15 cellular contexts compared by ENCODE assay signal in genomic region chr22:44057411-44057987, GRCh38. TPM values are rescaled to one million over a fixed set of nuclear protein-coding genes. Genes with fewer than 3 reads are reported as not detected.
DNase-seq lines count a peak whose midpoint lies in the region; ATAC-seq and TF ChIP-seq lines count a peak whose summit lies in the region.
"Had no signal": no experiment of that assay in that cellular context is flagged by ENCODE, and none has a peak within 500 bp of the region (broad histone marks: within the 10 kb centered on the region; RNA-seq: fewer than 3 reads in every experiment).

No MANE protein-coding gene starts in this region.

- no peaks in the 10 kb centered on the region for H3K36me3 ChIP-seq in gastrocnemius medialis

- ATAC-seq in Right ventricle myocardium inferior, result peak; percentile 96
- ATAC-seq in right cardiac atrium, result peak; percentile 91 to 95
- peak; percentile 88 to 91 for ATAC-seq in gastrocnemius medialis

- no peaks in the 10 kb centered on the region for H3K9me3 ChIP-seq in right cardiac atrium (ENCODE audit: control insufficient read depth, low read length)
- H3K9me3 ChIP-seq in gastrocnemius medialis, result no peaks in the 10 kb centered on the region

- H3K27ac ChIP-seq in right cardiac atrium (ENCODE audit: low read length), result peak overlapping the region; percentile 86
- H3K27ac ChIP-seq in gastrocnemius medialis, result peak overlapping the region; percentile 87 to 91 (median 89)

- no peak overlapping the region for H3K4me3 ChIP-seq in right cardiac atrium (ENCODE audit: low read length)
- peak overlapping the region; percentile 14 to 36 (median 18) for H3K4me3 ChIP-seq in gastrocnemius medialis

- no peak for TF ChIP-seq CTCF in gastrocnemius medialis (IDR thresholded peaks at IDR 0.05 in 4 of 5, conservative IDR thresholded peaks at IDR 0.05 in 1 of 5)

- DNase-seq in Right ventricle myocardium inferior (ENCODE audit: missing footprints), result peak; percentile 91
- DNase-seq in cardiac septum (ENCODE audit: low spot score), result no peak
- DNase-seq in right cardiac atrium, result peak; percentile 76 to 92 (median 90)
- peak; percentile 84 to 91 for DNase-seq in gastrocnemius medialis
- no peak for DNase-seq in amniotic stem cell (lab: John Stamatoyannopoulos, UW)
- DNase-seq in SW 1271 (lab: John Stamatoyannopoulos, UW), result no peak
- no peak for DNase-seq in NCI-H69 (lab: John Stamatoyannopoulos, UW)
- DNase-seq in middle frontal gyrus (ENCODE audit: extremely low spot score, low spot score), result no peak
- DNase-seq: ACHN; activated CD4-positive, CD25-positive, alpha-beta regulatory T cell treated with anti-CD3 and anti-CD28 coated beads, Interleukin-2, amount 50 U/mL, for 72 hours; activated CD8-positive, alpha-beta memory T cell treated with anti-CD3 and anti-CD28 coated beads, Interleukin-2, amount 50 U/mL, for 48 hours; Calu3; erythroblast; NCI-H1105 treated with DMSO at 0.1 percent for 48 hours; T-helper 1 cell had no signal

- in situ Hi-C loops in gastrocnemius medialis (cut with MboI; ENCODE audit: low sequenced_read_pairs in 4 of 4), result no loop called here

- H3K27me3 ChIP-seq in right cardiac atrium (ENCODE audit: control insufficient read depth, insufficient read depth) (no peaks in the 10 kb centered on the region), gastrocnemius medialis (no peaks in the 10 kb centered on the region)

- intact Hi-C loops in Right ventricle myocardium inferior (cut with DNase I) (loop anchor here (2.0 to 5.0 kb wide), 2 partner anchors 23 to 35 kb away; partner anchors contain the start of gene PARVB), cardiac septum (cut with DNase I) (no loop called here), right cardiac atrium (cut with DNase I) (no loop called here), gastrocnemius medialis (cut with DNase I; ENCODE audit: low total_unique reads) (loop anchor here (2.0 kb wide), 2 partner anchors 25 to 59 kb away; no protein-coding TSS in a partner anchor)

- WGBS in right cardiac atrium, result 41% methylated on average over 10 of the region's 10 CpGs

- peak; percentile 38 to 48 for TF ChIP-seq POLR2A in gastrocnemius medialis (IDR thresholded peaks at IDR 0.05)

- H3K4me1 ChIP-seq in right cardiac atrium (ENCODE audit: control insufficient read depth, insufficient read depth, low read length), result peaks cover 3% of the 10 kb centered on the region
- peaks cover 33 to 44% of the 10 kb centered on the region in 2 donors for H3K4me1 ChIP-seq in gastrocnemius medialis

RNA-seq across cellular contexts. Expression of gene PARVB, which starts 33.4 kb away (rescaled TPM):
- total RNA-seq in Right ventricle myocardium inferior (197 TPM), cardiac septum (98.1 TPM), right cardiac atrium (100 to 1,000 TPM in 2 of 4 donors, 10 to 100 TPM in 2; 85.9 to 124 (median 99.1) TPM), gastrocnemius medialis (100 to 1,000 TPM; 120 to 201 (median 147) TPM)
- polyA plus RNA-seq in right cardiac atrium, result 44.0 TPM

Comparison
In these comparisons a context has a peak if more than half of its experiments do, and no peak if none do; other contexts are left out.
1. DNase-seq: peak in Right ventricle myocardium inferior (single experiment), right cardiac atrium (3 of 3) and gastrocnemius medialis (2 of 2); none in cardiac septum (single experiment), amniotic stem cell (single experiment), SW 1271 (0 of 2), NCI-H69 (single experiment) and middle frontal gyrus (single experiment).
2. intact Hi-C loops: an anchor here in Right ventricle myocardium inferior (2.0 to 5.0 kb wide) and gastrocnemius medialis (2.0 kb wide); none called in cardiac septum and right cardiac atrium.
3. Peak in every context shown above with its lines, with median percentiles within 50 percentile points of each other: ATAC-seq.